Comparison of ENCODE assay signal across 17 cellular contexts in genomic region chr21:15255359-15256157, GRCh38.
DNase-seq lines count a peak whose midpoint lies in the region; ATAC-seq and TF ChIP-seq lines count a peak whose summit lies in the region.
"Had no signal": no experiment of that assay in that cellular context is flagged by ENCODE, and none has a peak within 500 bp of the region (broad histone marks: within the 10 kb centered on the region; RNA-seq: fewer than 3 reads in every experiment).

No MANE protein-coding gene starts in this region.

- H3K4me3 Mint-ChIP-seq in naive thymus-derived CD4-positive, alpha-beta T cell: no peak overlapping the region

- H2AFZ ChIP-seq in PC-3 (ENCODE audit: low read length): 0 out of 2 replicates have a peak overlapping the region, but pooled peaks have one; percentile 34

- TF ChIP-seq CTCF in right atrium auricular region (IDR thresholded peaks at IDR 0.05) (no peak), PC-3 (conservative IDR thresholded peaks at IDR 0.05; ENCODE audit: low read depth, low read length) (no peak), fibroblast of the aortic adventitia (IDR thresholded peaks at IDR 0.05; ENCODE audit: insufficient read depth, low read length) (no peak)

- DNase-seq in Right ventricle myocardium inferior (ENCODE audit: missing footprints) (no peak), right atrium auricular region (ENCODE audit: low spot score) (no peak), PC-3 (no peak), fibroblast of the aortic adventitia (ENCODE audit: low read depth) (peak; percentile 73)
- no peak for DNase-seq in naive thymus-derived CD4-positive, alpha-beta T cell
- DNase-seq: COR-L47, DMS153, EL, NCI-H1436 treated with DMSO at 0.1 percent for 48 hours, NCI-H2081, NCI-H748 treated with DMSO at 0.1 percent for 48 hours, SHP77 treated with DMSO at 0.1 percent for 48 hours had no signal

- no peak overlapping the region for H3K9ac ChIP-seq in PC-3 (ENCODE audit: low read length)

- H3K27ac ChIP-seq in right atrium auricular region (no peak overlapping the region), PC-3 (ENCODE audit: low read length) (no peak overlapping the region)
- no peak overlapping the region for H3K27ac ChIP-seq in naive thymus-derived CD4-positive, alpha-beta T cell (ENCODE audit: low read depth, low read length)
- H3K27ac ChIP-seq: C4-2B had no signal

- H3K9me3 Mint-ChIP-seq in naive thymus-derived CD4-positive, alpha-beta T cell: no peaks in the 10 kb centered on the region

- intact Hi-C loops in Right ventricle myocardium inferior (cut with DNase I) (no loop called here), PC-3 (cut with micrococcal nuclease) (no loop called here)
- intact Hi-C loops in naive thymus-derived CD4-positive, alpha-beta T cell (cut with micrococcal nuclease): no loop called here

- H3K9me3 ChIP-seq in right atrium auricular region: no peaks in the 10 kb centered on the region
- H3K9me3 ChIP-seq in PC-3 (ENCODE audit: low read length): no peaks in the 10 kb centered on the region
- no peaks in the 10 kb centered on the region for H3K9me3 ChIP-seq in naive thymus-derived CD4-positive, alpha-beta T cell (ENCODE audit: control insufficient read depth in 2 of 3, low read length in 3 of 3)
- H3K9me3 ChIP-seq: HAP-1 had no signal

- H3K79me2 ChIP-seq in PC-3 (ENCODE audit: low read length): no peaks in the 10 kb centered on the region

- H3K36me3 ChIP-seq in right atrium auricular region (no peaks in the 10 kb centered on the region), PC-3 (ENCODE audit: low read depth, low read length) (no peaks in the 10 kb centered on the region)
- no peaks in the 10 kb centered on the region for H3K36me3 ChIP-seq in naive thymus-derived CD4-positive, alpha-beta T cell (ENCODE audit: control insufficient read depth in 2 of 3, insufficient read depth in 3 of 3, low read length in 3 of 3)
- H3K36me3 ChIP-seq: HAP-1 had no signal

- ATAC-seq in Right ventricle myocardium inferior (peak; percentile 37), PC-3 (no peak), GM18511 (IDR thresholded peaks at IDR 0.05; ENCODE audit: unreplicated experiment) (no peak), GM18873 (IDR thresholded peaks at IDR 0.05; ENCODE audit: low FRiP score, unreplicated experiment) (no peak), HG03469 (IDR thresholded peaks at IDR 0.05; ENCODE audit: unreplicated experiment) (no peak)
- no peak for ATAC-seq in naive thymus-derived CD4-positive, alpha-beta T cell

- CTCF ChIA-PET in PC-3 (lab: Charles Lee): no interaction called here
- CTCF ChIA-PET in naive thymus-derived CD4-positive, alpha-beta T cell (lab: Charles Lee): no interaction called here

- no peaks in the 10 kb centered on the region for H3K4me1 ChIP-seq in right atrium auricular region
- H3K4me1 ChIP-seq in PC-3 (ENCODE audit: insufficient read depth, low read length): peaks cover 22% of the 10 kb centered on the region
- no peaks in the 10 kb centered on the region for H3K4me1 ChIP-seq in naive thymus-derived CD4-positive, alpha-beta T cell (ENCODE audit: control insufficient read depth in 2 of 2, insufficient read depth in 2 of 2, low read length in 2 of 2)
- H3K4me1 ChIP-seq: HAP-1 had no signal

- no peaks in the 10 kb centered on the region for H3K27me3 ChIP-seq in right atrium auricular region
- no peaks in the 10 kb centered on the region for H3K27me3 ChIP-seq in PC-3 (ENCODE audit: low read length)
- H3K27me3 ChIP-seq in naive thymus-derived CD4-positive, alpha-beta T cell (ENCODE audit: control insufficient read depth in 2 of 2, insufficient read depth in 2 of 2, low read length in 2 of 2): no peaks in the 10 kb centered on the region

- no peaks in the 10 kb centered on the region for H4K20me1 ChIP-seq in PC-3 (ENCODE audit: low read length)

- H3K4me3 ChIP-seq in right atrium auricular region (no peak overlapping the region), PC-3 (ENCODE audit: low read length) (no peak overlapping the region), fibroblast of the aortic adventitia (ENCODE audit: low read depth, low read length) (no peak overlapping the region)
- no peak overlapping the region for H3K4me3 ChIP-seq in naive thymus-derived CD4-positive, alpha-beta T cell (ENCODE audit: low read length)
- H3K4me3 ChIP-seq: HAP-1 had no signal

- peaks cover 7% of the 10 kb centered on the region for H3F3A ChIP-seq in PC-3 (ENCODE audit: low read length, unreplicated experiment)

- peaks cover 0 to 5% (median 0%) of the 10 kb centered on the region in 5 donors for H3K27me3 Mint-ChIP-seq in naive thymus-derived CD4-positive, alpha-beta T cell

- no peaks in the 10 kb centered on the region for H3K36me3 Mint-ChIP-seq in naive thymus-derived CD4-positive, alpha-beta T cell

- no TSS peak for BruUV-seq in PC-3 (replicated peaks; lab: Mats Ljungman, UMichigan)

- H3K27ac Mint-ChIP-seq in naive thymus-derived CD4-positive, alpha-beta T cell: no peak overlapping the region

- POLR2A ChIA-PET in PC-3 (lab: Charles Lee; ENCODE audit: unreplicated experiment): no interaction called here
- POLR2A ChIA-PET in naive thymus-derived CD4-positive, alpha-beta T cell (lab: Charles Lee): no interaction called here

- H3K4me2 ChIP-seq in PC-3 (ENCODE audit: low read length): no peak overlapping the region

- no peaks in the 10 kb centered on the region for H3K9me2 ChIP-seq in PC-3 (replicated peaks; ENCODE audit: low read length)

- peaks cover 0 to 5% (median 0%) of the 10 kb centered on the region in 7 donors for H3K4me1 Mint-ChIP-seq in naive thymus-derived CD4-positive, alpha-beta T cell
